In genomic region chr2:85418132-85419008, GRCh38 we compare ENCODE assay signal across 8 cellular contexts. TPM values are rescaled to one million over a fixed set of nuclear protein-coding genes. Genes with fewer than 3 reads are reported as not detected.
DNase-seq lines count a peak whose midpoint lies in the region; ATAC-seq, FAIRE-seq and TF ChIP-seq lines count a peak whose summit lies in the region.

Gene SH2D6 (plus strand): TSS chr2:85418714. CDS start chr2:85429466, 10,752 bp downstream.

- H4K20me1 ChIP-seq in endothelial cell of umbilical vein (replicated peaks; ENCODE audit: control insufficient read depth, extremely low read depth, insufficient read depth, low read length), result no peaks in the 10 kb centered on the region

- H3K9ac ChIP-seq in endothelial cell of umbilical vein (replicated peaks; ENCODE audit: extremely low read depth, insufficient read depth, low read length), result peak within 1 kb of the TSS; percentile 85

- H3K4me3 ChIP-seq in endothelial cell of umbilical vein (replicated peaks in 1 of 3; ENCODE audit: insufficient read depth in 1 of 3, low read depth in 1 of 3, low read length in 3 of 3), result peak within 1 kb of the TSS; percentile 54 to 63 (median 55)

- ATAC-seq in GM19455 (IDR thresholded peaks at IDR 0.05; ENCODE audit: unreplicated experiment) (peak; percentile 85), HG03571 (IDR thresholded peaks at IDR 0.05; ENCODE audit: unreplicated experiment) (peak; percentile 75)

- peak within 1 kb of the TSS; percentile 88 for H2AFZ ChIP-seq in endothelial cell of umbilical vein (ENCODE audit: low read depth, low read length)

- H3K79me2 ChIP-seq in endothelial cell of umbilical vein (ENCODE audit: control insufficient read depth, insufficient read depth, low read length), result no peaks in the 10 kb centered on the region

- peak within 1 kb of the TSS; percentile 76 for H3K27ac ChIP-seq in endothelial cell of umbilical vein (ENCODE audit: insufficient read depth, low read depth, low read length)

- POLR2A ChIA-PET in endothelial cell of umbilical vein (lab: Charles Lee), result interaction anchor here (1.0 to 4.5 kb wide), 3 partner anchors 121 to 132 kb away, joined by 3 to 41 read pairs (median 13); partner anchors contain the start of gene MAT2A

- H3K9me3 ChIP-seq in endothelial cell of umbilical vein (replicated peaks; ENCODE audit: control insufficient read depth, insufficient read depth, low read length), result no peaks in the 10 kb centered on the region

- FAIRE-seq in endothelial cell of umbilical vein (lab: Jason Lieb, UNC), result peak; percentile 91

- BruUV-seq in endothelial cell of umbilical vein (replicated peaks; lab: Mats Ljungman, UMichigan), result TSS peak; percentile 20

- dilution Hi-C loops in endothelial cell of umbilical vein (cut with MboI; ENCODE audit: extremely low pct_ligation_motif_present, low sequenced_read_pairs), result no loop called here

- H3K4me2 ChIP-seq in endothelial cell of umbilical vein (ENCODE audit: insufficient read depth, low read length), result peak within 1 kb of the TSS; percentile 84

- DNase-seq in COLO829 (ENCODE audit: low spot score) (peak; percentile 85), NOMO-1 treated with dmso at 0.1 percent for 144 hours (lab: John Stamatoyannopoulos, UW; ENCODE audit: unreplicated experiment) (peak; percentile 82), endothelial cell of umbilical vein (ENCODE audit: low read depth, low spot score) (peak; percentile 86), middle frontal gyrus (ENCODE audit: extremely low spot score, low spot score) (peak; percentile 69)
- DNase-seq in activated CD8-positive, alpha-beta memory T cell treated with anti-CD3 and anti-CD28 coated beads, Interleukin-2, amount 50 U/mL, for 48 hours, result peak; percentile 92
- peak; percentile 58 to 63 for DNase-seq in stimulated activated CD8-positive, alpha-beta memory T cell treated with anti-CD3 and anti-CD28 coated beads, Interleukin-2, amount 100 ng/mL, for 1 hour (ENCODE audit: low read depth in 2 of 2)

- peak; percentile 62 for TF ChIP-seq POLR2A in endothelial cell of umbilical vein (IDR thresholded peaks at IDR 0.05; ENCODE audit: low read depth, low read length)

- H3K9me1 ChIP-seq in endothelial cell of umbilical vein (replicated peaks; ENCODE audit: control insufficient read depth, extremely low read depth, insufficient read depth, low read length), result no peaks in the 10 kb centered on the region

- H3K4me1 ChIP-seq in endothelial cell of umbilical vein (ENCODE audit: control insufficient read depth, extremely low read depth, insufficient read depth, low read length), result peaks cover 14% of the 10 kb centered on the region

- no peaks in the 10 kb centered on the region for H3K27me3 ChIP-seq in endothelial cell of umbilical vein (ENCODE audit: control insufficient read depth in 2 of 2, insufficient read depth in 2 of 2, low read length in 2 of 2)

- H3K36me3 ChIP-seq in endothelial cell of umbilical vein (ENCODE audit: control insufficient read depth in 2 of 2, extremely low read depth in 1 of 2, insufficient read depth in 2 of 2, low read length in 2 of 2), result no peaks in the 10 kb centered on the region

- CTCF ChIA-PET in endothelial cell of umbilical vein (lab: Charles Lee), result interaction anchor here (1.0 to 7.7 kb wide), 5 partner anchors 121 to 219 kb away, joined by 4 to 236 read pairs (median 10); partner anchors contain the start of genes C2orf68 and MAT2A

- intact Hi-C loops in endothelial cell of umbilical vein (cut with micrococcal nuclease), result loop anchor here (1.0 kb wide), 1 partner anchor 64 kb away; the partner anchor contains the start of genes ELMOD3 and RETSAT

- no peak for TF ChIP-seq CTCF in endothelial cell of umbilical vein (IDR thresholded peaks at IDR 0.05; ENCODE audit: extremely low read depth in 1 of 2, insufficient read depth in 1 of 2, low read depth in 1 of 2, low read length in 2 of 2)

TF ChIP-seq in endothelial cell of umbilical vein, 7 proteins besides CTCF, POLR2A, EP300 and RAD21:
- TF ChIP-seq GATA2 (IDR thresholded peaks at IDR 0.05; ENCODE audit: insufficient read depth, insufficient read length, low read depth, low read length) (no peak), POLR2AphosphoS5 (IDR thresholded peaks at IDR 0.05; ENCODE audit: insufficient read depth, low read depth, low read length) (peak; percentile 71)

RNA-seq across cellular contexts. Expression of gene SH2D6, which starts in this region (rescaled TPM):
- 0.39 and 0.53 TPM in 2 replicates for total RNA-seq in endothelial cell of umbilical vein
- polyA plus RNA-seq in endothelial cell of umbilical vein, result not detected in 2 replicates
- polyA plus RNA-seq in endothelial cell of umbilical vein (2011; cell fraction: cytosol; rRNA removed), result not detected in 2 replicates
- polyA plus RNA-seq in endothelial cell of umbilical vein (2011; cell fraction: nucleus; rRNA removed), result 0.50 TPM in 1 of 2 replicates, not detected in the other
- polyA plus RNA-seq in endothelial cell of umbilical vein (2012), result not detected in 2 replicates
- polyA minus RNA-seq in endothelial cell of umbilical vein, result not detected in 2 replicates
- 2.2 TPM for polyA minus RNA-seq in endothelial cell of umbilical vein (2011; cell fraction: cytosol; rRNA and poly(A)+ RNA removed)
- 0.38 TPM in 1 of 2 replicates, not detected in the other for polyA minus RNA-seq in endothelial cell of umbilical vein (2011; cell fraction: nucleus; rRNA and poly(A)+ RNA removed)

Comparison
In these comparisons a context has a peak if more than half of its experiments do, and no peak if none do; other contexts are left out.
1. Peak in every context shown above with its lines: DNase-seq, ATAC-seq, H3K4me3 ChIP-seq and H3K27ac ChIP-seq.